ENCODE assay signal across 15 cellular contexts in the genomic region with DNA sequence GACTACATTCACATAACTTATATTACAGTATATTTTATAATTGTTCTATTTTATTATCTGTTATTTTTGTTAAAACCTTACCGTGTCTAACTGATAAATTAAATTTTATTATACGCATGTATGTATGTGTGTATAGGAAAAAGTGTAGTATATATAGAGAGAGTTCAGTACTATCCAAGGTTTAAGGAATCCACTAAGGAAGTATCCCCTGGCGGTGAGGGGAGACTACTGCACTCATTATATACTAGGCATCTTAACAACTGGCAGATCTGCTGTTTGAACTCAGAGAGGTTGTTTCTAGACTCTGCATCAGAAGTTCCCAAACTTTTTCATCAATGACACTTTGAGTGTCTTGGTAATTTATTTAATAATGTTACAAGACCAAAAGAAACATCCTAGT.
DNase-seq lines count a peak whose midpoint lies in the region; ATAC-seq and TF ChIP-seq lines count a peak whose summit lies in the region.
"Had no signal": no experiment of that assay in that cellular context is flagged by ENCODE, and none has a peak within 500 bp of the region (broad histone marks: within the 10 kb centered on the region; RNA-seq: fewer than 3 reads in every experiment).

No MANE protein-coding gene starts in this region.

- no peak overlapping the region for H2AFZ ChIP-seq in OCI-LY7 (ENCODE audit: low read length)

- CTCF ChIA-PET in OCI-LY7 (lab: Charles Lee; ENCODE audit: unreplicated experiment), result no interaction called here

- POLR2A ChIA-PET in OCI-LY7 (lab: Charles Lee), result no interaction called here

- peak; percentile 53; the same call in 1 of the 2 replicates for TF ChIP-seq CTCF in OCI-LY7 (conservative IDR thresholded peaks at IDR 0.05; ENCODE audit: low read length)
- peak; percentile 18 for TF ChIP-seq CTCF in foreskin fibroblast (IDR thresholded peaks at IDR 0.05; ENCODE audit: low read depth, low read length)

- H3K4me3 ChIP-seq in OCI-LY7 (ENCODE audit: low read depth, low read length, poor library complexity, severe bottlenecking) (no peak overlapping the region), foreskin fibroblast (ENCODE audit: low read depth in 1 of 2, low read length in 2 of 2) (no peak overlapping the region)
- H3K4me3 ChIP-seq: pancreas had no signal

- H3K27ac ChIP-seq in OCI-LY7 (ENCODE audit: low read depth, low read length, poor library complexity, severe bottlenecking), result no peak overlapping the region
- H3K27ac ChIP-seq: pancreas had no signal

- DNase-seq in EL (peak; percentile 0), OCI-LY7 (ENCODE audit: low spot score) (peak; percentile 2), foreskin fibroblast (no peak), ACHN (no peak), NOMO-1 treated with dmso at 0.1 percent for 144 hours (lab: John Stamatoyannopoulos, UW; ENCODE audit: unreplicated experiment) (no peak)
- DNase-seq: CD4-positive, CD25-positive, alpha-beta regulatory T cell; cerebellar nuclear complex; NCI-H2029 treated with DMSO at 0.1 percent for 48 hours; pancreas; stimulated activated CD4-positive, alpha-beta T cell treated with anti-CD3 and anti-CD28 coated beads, Interleukin-2, amount 100 ng/mL, for 24 hours; stimulated activated naive CD8-positive, alpha-beta T cell treated with anti-CD3 and anti-CD28 coated beads, Interleukin-15, amount 100 ng/mL, for 72 hours had no signal

- ATAC-seq in GM21786 (IDR thresholded peaks at IDR 0.05; ENCODE audit: unreplicated experiment) (peak; percentile 51), HG02678 (IDR thresholded peaks at IDR 0.05; ENCODE audit: unreplicated experiment) (no peak), GM18861 (IDR thresholded peaks at IDR 0.05; ENCODE audit: unreplicated experiment) (no peak)
- ATAC-seq: activated CD4-positive, CD25-positive, alpha-beta regulatory T cell treated with anti-CD3 and anti-CD28 coated beads, Interleukin-2, amount 50 U/mL, for 24 hours; pancreas; stimulated activated naive CD8-positive, alpha-beta T cell treated with anti-CD3 and anti-CD28 coated beads, Interleukin-15, amount 100 ng/mL, for 72 hours had no signal

- H3K9me2 ChIP-seq in OCI-LY7 (ENCODE audit: insufficient read depth, low read length), result no peaks in the 10 kb centered on the region

- no TSS peak for BruUV-seq in OCI-LY7 (replicated peaks; lab: Mats Ljungman, UMichigan)

- in situ Hi-C loops in ACHN (cut with HindIII; ENCODE audit: low pct_ligation_motif_present, low pct_unique_long_range_greater_than_20kb, low sequenced_read_pairs), result no loop called here

- no peaks in the 10 kb centered on the region for H3K4me1 ChIP-seq in OCI-LY7 (ENCODE audit: insufficient read depth, low read length, poor library complexity, severe bottlenecking)
- H3K4me1 ChIP-seq: pancreas had no signal

- intact Hi-C loops in OCI-LY7 (cut with micrococcal nuclease; ENCODE audit: unreplicated experiment), result no loop called here

- no peaks in the 10 kb centered on the region for H3K79me2 ChIP-seq in OCI-LY7 (ENCODE audit: insufficient read depth, low read depth, low read length)

- H3K4me2 ChIP-seq in OCI-LY7 (ENCODE audit: low read length), result no peak overlapping the region

- H3K36me3 ChIP-seq in OCI-LY7 (ENCODE audit: insufficient read depth, low read length), result no peaks in the 10 kb centered on the region
- H3K36me3 ChIP-seq: pancreas had no signal

- no peaks in the 10 kb centered on the region for H4K20me1 ChIP-seq in OCI-LY7 (ENCODE audit: insufficient read depth, low read length)

- H3K9me3 ChIP-seq in OCI-LY7 (ENCODE audit: low read length), result no peaks in the 10 kb centered on the region
- H3K9me3 ChIP-seq: pancreas had no signal

Comparison
In these comparisons a context has a peak if more than half of its experiments do, and no peak if none do; other contexts are left out.
1. DNase-seq: peak in EL (single experiment) and OCI-LY7 (single experiment); none in foreskin fibroblast (0 of 2), ACHN (single experiment) and NOMO-1 treated with dmso at 0.1 percent for 144 hours (single experiment).